26 cellular contexts compared by ENCODE assay signal in genomic region chr16:81705261-81705660, GRCh38.
DNase-seq lines count a peak whose midpoint lies in the region; ATAC-seq, FAIRE-seq and TF ChIP-seq lines count a peak whose summit lies in the region.
"Had no signal": no experiment of that assay in that cellular context is flagged by ENCODE, and none has a peak within 500 bp of the region (broad histone marks: within the 10 kb centered on the region; RNA-seq: fewer than 3 reads in every experiment).

No MANE protein-coding gene starts in this region.

- H3K27ac ChIP-seq in K562 (ENCODE audit: extremely low read depth, low read depth, low read length): no peak overlapping the region
- no peak overlapping the region for H3K27ac ChIP-seq in spleen
- H3K27ac ChIP-seq: BLaER1 treated with 17β-estradiol and CSF1 and Interleukin-3, amounts not matched to agents 10 nM and 100 nM; SK-N-MC had no signal

- H3K36me3 Mint-ChIP-seq in IgD-negative memory B cell: peaks cover 6% of the 10 kb centered on the region
- H3K36me3 Mint-ChIP-seq in mesothelial cell of epicardium: peaks cover 41% of the 10 kb centered on the region

- no peak for TF ChIP-seq EP300 in K562 (IDR thresholded peaks at IDR 0.05; ENCODE audit: low read length)

- H3K36me3 ChIP-seq in K562 (ENCODE audit: control insufficient read depth, insufficient read depth, low read length): peaks cover 59% of the 10 kb centered on the region; the same call in 2 of the 3 replicates
- H3K36me3 ChIP-seq in spleen: peaks cover 0 to 98% (median 86%) of the 10 kb centered on the region in 6 donors

- no peak overlapping the region for H2AFZ ChIP-seq in K562 (ENCODE audit: low read depth, low read length)

- intact Hi-C loops in K562 (cut with micrococcal nuclease) (no loop called here), spleen (cut with DNase I; ENCODE audit: low total_unique reads) (no loop called here)

- TF ChIP-seq CTCF in K562 (IDR thresholded peaks at IDR 0.05 in 2 of 3, conservative IDR thresholded peaks at IDR 0.05 in 1 of 3; ENCODE audit: insufficient read depth in 2 of 3, low read depth in 1 of 3, low read length in 3 of 3) (no peak), mesothelial cell of epicardium (IDR thresholded peaks at IDR 0.05; ENCODE audit: unreplicated experiment) (no peak), spleen (IDR thresholded peaks at IDR 0.05 in 8 of 11, conservative IDR thresholded peaks at IDR 0.05 in 3 of 11) (no peak)

- no peaks in the 10 kb centered on the region; the same call in 1 of the 2 replicates for H4K20me1 ChIP-seq in K562 (replicated peaks; ENCODE audit: control insufficient read depth, insufficient read depth, low read length)

- in situ Hi-C loops in K562 (cut with MboI): no loop called here

- no peaks in the 10 kb centered on the region for H3K79me2 ChIP-seq in K562 (ENCODE audit: control insufficient read depth, insufficient read depth, low read length)

- no peak for TF ChIP-seq RAD21 in K562 (CRISPR knock-in tag; conservative IDR thresholded peaks at IDR 0.05 in 1 of 2, IDR thresholded peaks at IDR 0.05 in 1 of 2)

- H3K9me3 Mint-ChIP-seq in IgD-negative memory B cell (no peaks in the 10 kb centered on the region), mesothelial cell of epicardium (no peaks in the 10 kb centered on the region)
- H3K9me3 Mint-ChIP-seq: CD4-positive, alpha-beta memory T cell had no signal

- WGBS in K562 (ENCODE audit: insufficient coverage, low coverage, missing lambda C conversion rate): 96% methylated on average over 13 of the region's 13 CpGs
- WGBS in spleen, 5 donors: 92 to 98% (median 96%) methylated on average over 12 to 13 of the region's 13 CpGs

- no peaks in the 10 kb centered on the region for H3K9me3 ChIP-seq in K562 (replicated peaks; ENCODE audit: control insufficient read depth, insufficient read depth, low read depth, low read length)
- no peaks in the 10 kb centered on the region for H3K9me3 ChIP-seq in spleen
- H3K9me3 ChIP-seq: BLaER1 treated with 17β-estradiol and CSF1 and Interleukin-3, amounts not matched to agents 10 nM and 100 nM; Caco-2 had no signal

- H3K4me1 Mint-ChIP-seq in IgD-negative memory B cell (peaks cover 0 to 2% (median 0%) of the 10 kb centered on the region in 3 donors), mesothelial cell of epicardium (no peaks in the 10 kb centered on the region)

- no peaks in the 10 kb centered on the region for H3K9me1 ChIP-seq in K562 (ENCODE audit: control insufficient read depth, insufficient read depth, low read length)

- no peak overlapping the region; a peak in 1 of 4 replicates for H3K9ac ChIP-seq in K562 (ENCODE audit: insufficient read depth in 1 of 2, low read depth in 2 of 2, low read length in 2 of 2)

- TF ChIP-seq POLR2A in K562 (conservative IDR thresholded peaks at IDR 0.05) (no peak), spleen (IDR thresholded peaks at IDR 0.05) (no peak)

- FAIRE-seq in K562 (lab: Jason Lieb, UNC): no peak

- CTCF ChIA-PET in K562 (lab: Yijun Ruan, JAX; ENCODE audit: low intra/inter-chr PET ratio): no interaction called here

- H3K27me3 Mint-ChIP-seq in IgD-negative memory B cell (no peaks in the 10 kb centered on the region), mesothelial cell of epicardium (ENCODE audit: low read depth) (no peaks in the 10 kb centered on the region)
- H3K27me3 Mint-ChIP-seq: CD4-positive, alpha-beta memory T cell had no signal

- no peak for DNase-seq in K562 (ENCODE audit: extremely low read depth in 1 of 4, low spot score in 3 of 4)
- DNase-seq in mesothelial cell of epicardium (ENCODE audit: low spot score in 2 of 2, unreplicated experiment in 2 of 2): no peak
- DNase-seq in spleen: peak; percentile 52
- DNase-seq in activated gamma-delta T cell treated with Interleukin-2 at 50 U/mL for 16 hours: no peak
- DNase-seq in RPMI8226: no peak
- DNase-seq: ACHN; Caco-2; CD4-positive, alpha-beta memory T cell; DMS 273 treated with DMSO at 0.1 percent for 48 hours; DMS79 treated with DMSO at 0.1 percent for 48 hours; GOT3; HCEC 1CT; KBM-7; MM.1S; NCI-H1048; NCI-H1417 treated with DMSO at 0.1 percent for 48 hours; NCI-H187; NCI-H446 treated with DMSO at 0.1 percent for 48 hours; NCI-H526 treated with DMSO at 0.1 percent for 48 hours; OCI-M1; SHP77 treated with DMSO at 0.1 percent for 48 hours had no signal

- H3K27ac Mint-ChIP-seq in IgD-negative memory B cell (peak overlapping the region in 2 of 3 donors; percentile 32 to 78), mesothelial cell of epicardium (peak overlapping the region; percentile 16)

- no TSS peak for BruUV-seq in K562 (replicated peaks; lab: Mats Ljungman, UMichigan)

- H3K4me3 Mint-ChIP-seq in IgD-negative memory B cell (no peak overlapping the region), mesothelial cell of epicardium (no peak overlapping the region)
- H3K4me3 Mint-ChIP-seq: CD4-positive, alpha-beta memory T cell had no signal

- H3K27me3 ChIP-seq in K562 (ENCODE audit: control insufficient read depth in 2 of 2, insufficient read depth in 2 of 2, low read length in 2 of 2) (no peaks in the 10 kb centered on the region), spleen (replicated peaks in 1 of 7) (no peaks in the 10 kb centered on the region)
- H3K27me3 ChIP-seq: BLaER1 treated with 17β-estradiol and CSF1 and Interleukin-3, amounts not matched to agents 10 nM and 100 nM had no signal

- no peak for ATAC-seq in K562
- no peak for ATAC-seq in HG03565 (IDR thresholded peaks at IDR 0.05; ENCODE audit: unreplicated experiment)
- no peak for ATAC-seq in HG02970 (IDR thresholded peaks at IDR 0.05; ENCODE audit: low FRiP score, unreplicated experiment)

- H3K4me1 ChIP-seq in K562 (replicated peaks in 1 of 2; ENCODE audit: control insufficient read depth in 2 of 2, insufficient read depth in 2 of 2, low read length in 2 of 2) (peaks cover 0 to 10% of the 10 kb centered on the region in 2 experiments; a peak in 1 of 5 replicates), spleen (peaks cover 0 to 9% (median 0%) of the 10 kb centered on the region in 6 donors)

- POLR2A ChIA-PET in K562 (lab: Yijun Ruan, JAX): interaction anchor here (0.9 kb wide), 1 partner anchor 9 kb away, joined by 3 read pairs; no protein-coding TSS in a partner anchor

- H3K4me2 ChIP-seq in K562 (ENCODE audit: insufficient read depth, low read length): no peak overlapping the region
- H3K4me2 ChIP-seq: BLaER1 treated with 17β-estradiol and CSF1 and Interleukin-3, amounts not matched to agents 10 nM and 100 nM had no signal

- no peak overlapping the region for H3K4me3 ChIP-seq in K562
- H3K4me3 ChIP-seq in spleen: no peak overlapping the region
- H3K4me3 ChIP-seq: BLaER1 treated with 17β-estradiol and CSF1 and Interleukin-3, amounts not matched to agents 10 nM and 100 nM; SK-N-MC had no signal

TF ChIP-seq in K562, 482 proteins besides CTCF, POLR2A, EP300 and RAD21:
- TF ChIP-seq HDGF (IDR thresholded peaks at IDR 0.05) (no peak), KAT8 (IDR thresholded peaks at IDR 0.05; ENCODE audit: low read depth) (no peak), RBM22 (IDR thresholded peaks at IDR 0.05; ENCODE audit: low read depth, low read length, poor library complexity, severe bottlenecking) (peak; percentile 42), ESRRA (IDR thresholded peaks at IDR 0.05; ENCODE audit: borderline replicate concordance, low read depth) (no peak), ETS2 (tag; IDR thresholded peaks at IDR 0.05; ENCODE audit: borderline replicate concordance, poor library complexity, severe bottlenecking) (no peak), CHD1 (IDR thresholded peaks at IDR 0.05; ENCODE audit: low read length) (no peak), CC2D1A (IDR thresholded peaks at IDR 0.05) (no peak), ZNF23 (CRISPR knock-in tag; IDR thresholded peaks at IDR 0.05) (no peak), POLR2G (IDR thresholded peaks at IDR 0.05; ENCODE audit: low read depth, low read length) (0 out of 2 replicates have a peak, but pooled peaks have one; percentile 23), TBP (optimal IDR thresholded peaks at IDR 0.05; ENCODE audit: low read depth, low read length) (no peak), FOXM1 (IDR thresholded peaks at IDR 0.05; ENCODE audit: low read depth) (no peak), FOXM1 (CRISPR knock-in tag; IDR thresholded peaks at IDR 0.05; ENCODE audit: low read depth) (no peak), THRA (IDR thresholded peaks at IDR 0.05) (no peak), E4F1 (CRISPR knock-in tag; IDR thresholded peaks at IDR 0.05; ENCODE audit: borderline replicate concordance) (no peak)
